10 cellular contexts compared by ENCODE assay signal in the genomic region with DNA sequence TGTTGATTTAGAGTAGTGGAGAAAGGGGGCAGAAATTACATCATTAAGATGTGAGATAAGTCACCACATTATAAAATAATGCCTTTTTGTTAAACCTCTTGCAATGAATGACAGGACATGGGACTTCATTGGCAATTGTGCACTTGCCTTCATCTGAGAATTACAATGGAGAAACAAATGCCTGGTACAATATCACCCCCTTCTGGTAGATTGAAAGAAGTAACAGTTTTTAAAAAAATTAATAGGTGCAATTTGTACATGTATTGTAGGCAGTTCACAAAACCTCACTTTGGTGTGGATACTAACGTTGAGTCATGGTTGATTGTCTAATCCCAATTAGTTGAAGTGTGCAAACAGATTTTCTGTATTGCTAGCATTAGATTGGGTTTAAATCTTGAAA. TPM values are rescaled to one million over a fixed set of nuclear protein-coding genes. Genes with fewer than 3 reads are reported as not detected.
DNase-seq lines count a peak whose midpoint lies in the region; ATAC-seq, FAIRE-seq and TF ChIP-seq lines count a peak whose summit lies in the region.
"Had no signal": no experiment of that assay in that cellular context is flagged by ENCODE, and none has a peak within 500 bp of the region (broad histone marks: within the 10 kb centered on the region; RNA-seq: fewer than 3 reads in every experiment).

No MANE protein-coding gene starts in this region.

- H3K9me3 ChIP-seq in kidney (ENCODE audit: control insufficient read depth in 1 of 2, low read length in 2 of 2) (no peaks in the 10 kb centered on the region), testis (no peaks in the 10 kb centered on the region)

- no peak overlapping the region for H3K9ac ChIP-seq in kidney (ENCODE audit: low read length in 2 of 2)

- no peak for DNase-seq in activated CD4-positive, alpha-beta T cell treated with anti-CD3 and anti-CD28 coated beads for 36 hours
- no peak for DNase-seq in activated CD4-positive, alpha-beta T cell treated with anti-CD3 and anti-CD28 coated beads for 1 hour
- peak; percentile 72 to 89 for DNase-seq in NOMO-1 (lab: John Stamatoyannopoulos, UW; ENCODE audit: unreplicated experiment in 2 of 2)
- DNase-seq in MCF 10A (ENCODE audit: unreplicated experiment) = peak; percentile 73
- DNase-seq in kidney = no peak
- no peak for DNase-seq in testis

- CTCF ChIA-PET in activated CD4-positive, alpha-beta T cell treated with anti-CD3 and anti-CD28 coated beads for 36 hours (lab: Charles Lee) = interaction anchor here (0.8 to 9.2 kb wide), 20 partner anchors 15 to 636 kb away, joined by 3 to 124 read pairs (median 4); partner anchors contain the start of gene GPR171
- CTCF ChIA-PET in MCF 10A (lab: Yijun Ruan, JAX) = interaction anchor here (0.6 to 6.0 kb wide), 21 partner anchors 11 to 722 kb away, joined by 3 to 107 read pairs (median 4); no protein-coding TSS in a partner anchor

- POLR2A ChIA-PET in activated CD4-positive, alpha-beta T cell treated with anti-CD3 and anti-CD28 coated beads for 36 hours (lab: Charles Lee) = no interaction called here
- POLR2A ChIA-PET in MCF 10A (lab: Yijun Ruan, JAX) = interaction anchor here (1.5 kb wide), 1 partner anchor 115 kb away, joined by 6 read pairs; no protein-coding TSS in a partner anchor

- no peak overlapping the region for H3K27ac ChIP-seq in kidney (ENCODE audit: low read depth in 2 of 2, low read length in 2 of 2)
- H3K27ac ChIP-seq in testis = no peak overlapping the region

- no TSS peak for BruUV-seq in MCF 10A (replicated peaks; lab: Mats Ljungman, UMichigan)

- no peaks in the 10 kb centered on the region for H3K27me3 Mint-ChIP-seq in activated CD4-positive, alpha-beta T cell treated with anti-CD3 and anti-CD28 coated beads for 36 hours
- H3K27me3 Mint-ChIP-seq in MCF 10A (ENCODE audit: insufficient read depth, unreplicated experiment) = no peaks in the 10 kb centered on the region
- H3K27me3 Mint-ChIP-seq: central memory CD8-positive, alpha-beta T cell had no signal

- H3K36me3 Mint-ChIP-seq in activated CD4-positive, alpha-beta T cell treated with anti-CD3 and anti-CD28 coated beads for 36 hours (ENCODE audit: low read depth) = no peaks in the 10 kb centered on the region
- no peaks in the 10 kb centered on the region for H3K36me3 Mint-ChIP-seq in MCF 10A (ENCODE audit: insufficient read depth, unreplicated experiment)

- H3K4me3 ChIP-seq in kidney (ENCODE audit: low read length in 2 of 2) = no peak overlapping the region
- H3K4me3 ChIP-seq in testis = no peak overlapping the region

- H3K9me3 Mint-ChIP-seq in activated CD4-positive, alpha-beta T cell treated with anti-CD3 and anti-CD28 coated beads for 36 hours (ENCODE audit: low read depth) = no peaks in the 10 kb centered on the region
- H3K9me3 Mint-ChIP-seq in MCF 10A (ENCODE audit: unreplicated experiment) = no peaks in the 10 kb centered on the region
- H3K9me3 Mint-ChIP-seq: central memory CD8-positive, alpha-beta T cell had no signal

- H3K27me3 ChIP-seq in testis = no peaks in the 10 kb centered on the region

- H3K36me3 ChIP-seq in kidney (ENCODE audit: control insufficient read depth in 1 of 2, insufficient read depth in 2 of 2, low read length in 2 of 2) (no peaks in the 10 kb centered on the region), testis (ENCODE audit: low read depth, missing control alignments) (no peaks in the 10 kb centered on the region)

- intact Hi-C loops in activated CD4-positive, alpha-beta T cell treated with anti-CD3 and anti-CD28 coated beads for 36 hours (cut with DNase I, micrococcal nuclease) = loop anchor here (1.0 to 5.0 kb wide), 8 partner anchors 34 to 554 kb away; partner anchors contain the start of gene GPR87 (in 1 of the 2)
- intact Hi-C loops in MCF 10A (cut with micrococcal nuclease) = loop anchor here (1.0 to 2.0 kb wide), 3 partner anchors 56 to 556 kb away; no protein-coding TSS in a partner anchor
- intact Hi-C loops in kidney (cut with DNase I) = no loop called here
- intact Hi-C loops in testis (cut with DNase I; ENCODE audit: low total_unique reads) = no loop called here

- peak; percentile 57 for ATAC-seq in activated CD4-positive, alpha-beta T cell treated with anti-CD3 and anti-CD28 coated beads for 36 hours
- ATAC-seq in HG03175 (IDR thresholded peaks at IDR 0.05; ENCODE audit: unreplicated experiment) (peak; percentile 51), HG03342 (IDR thresholded peaks at IDR 0.05; ENCODE audit: unreplicated experiment) (no peak)

- peaks cover 0 to 4% of the 10 kb centered on the region in 2 donors for H3K4me1 ChIP-seq in kidney (ENCODE audit: control insufficient read depth in 1 of 2, insufficient read depth in 1 of 2, low read depth in 1 of 2, low read length in 2 of 2)
- H3K4me1 ChIP-seq in testis = peaks cover 7% of the 10 kb centered on the region

- FAIRE-seq in kidney (lab: Jason Lieb, UNC) = peak; percentile 94

- WGBS in testis, 2 donors = 26 to 39% methylated on average over 1 of the region's 1 CpG

- H3K4me3 Mint-ChIP-seq in activated CD4-positive, alpha-beta T cell treated with anti-CD3 and anti-CD28 coated beads for 36 hours = no peak overlapping the region
- no peak overlapping the region for H3K4me3 Mint-ChIP-seq in MCF 10A (ENCODE audit: unreplicated experiment)
- H3K4me3 Mint-ChIP-seq: central memory CD8-positive, alpha-beta T cell had no signal

- no peak for TF ChIP-seq POLR2A in testis (IDR thresholded peaks at IDR 0.05)

- peak; percentile 67 for TF ChIP-seq CTCF in MCF 10A (IDR thresholded peaks at IDR 0.05; ENCODE audit: unreplicated experiment)
- TF ChIP-seq CTCF in kidney (IDR thresholded peaks at IDR 0.05; ENCODE audit: borderline replicate concordance, extremely low read depth, insufficient read depth) = peak; percentile 47
- TF ChIP-seq CTCF in testis (IDR thresholded peaks at IDR 0.05) = peak; percentile 53 to 69 (median 69)

- peaks cover 29% of the 10 kb centered on the region for H3K4me1 Mint-ChIP-seq in activated CD4-positive, alpha-beta T cell treated with anti-CD3 and anti-CD28 coated beads for 36 hours
- no peaks in the 10 kb centered on the region for H3K4me1 Mint-ChIP-seq in MCF 10A (ENCODE audit: insufficient read depth, unreplicated experiment)

- H3K27ac Mint-ChIP-seq in activated CD4-positive, alpha-beta T cell treated with anti-CD3 and anti-CD28 coated beads for 36 hours = no peak overlapping the region
- H3K27ac Mint-ChIP-seq in MCF 10A (ENCODE audit: low read depth, unreplicated experiment) = no peak overlapping the region

RNA-seq across cellular contexts. Expression of gene P2RY14, which starts 4.6 kb away (rescaled TPM):
- under 1 TPM; 0.16 to 0.25 TPM for total RNA-seq in activated CD4-positive, alpha-beta T cell treated with anti-CD3 and anti-CD28 coated beads for 36 hours
- total RNA-seq in MCF 10A (2022) (not detected in 2 replicates), kidney (2.4 TPM), testis (under 1 TPM; 0.47 to 0.50 TPM)
- polyA plus RNA-seq in kidney (ENCODE audit: insufficient read depth, low read depth, low replicate concordance) (0.54 TPM), testis (ENCODE audit: insufficient read depth, low read depth, low replicate concordance) (0.79 TPM)

RNA-seq across cellular contexts. Expression of gene GPR87, which starts 33.7 kb away (rescaled TPM):
- total RNA-seq in activated CD4-positive, alpha-beta T cell treated with anti-CD3 and anti-CD28 coated beads for 36 hours = 1 to 10 TPM; 2.3 to 2.5 TPM
- total RNA-seq in MCF 10A (2022) (41.9 and 51.8 TPM in 2 replicates), kidney (0.72 TPM), testis (not detected)
- polyA plus RNA-seq in kidney (ENCODE audit: insufficient read depth, low read depth, low replicate concordance) (not detected), testis (ENCODE audit: insufficient read depth, low read depth, low replicate concordance) (not detected)
- total RNA-seq: temporal lobe had no signal

RNA-seq across cellular contexts. Expression of gene P2RY13, which starts 46.4 kb away (rescaled TPM):
- total RNA-seq in activated CD4-positive, alpha-beta T cell treated with anti-CD3 and anti-CD28 coated beads for 36 hours = not detected
- total RNA-seq in MCF 10A (2022) (not detected in 2 replicates), kidney (2.5 TPM), testis (under 1 TPM in 1 of 2 donors, not detected in 1; 0.31 TPM)
- polyA plus RNA-seq in kidney (ENCODE audit: insufficient read depth, low read depth, low replicate concordance) (0.71 TPM), testis (ENCODE audit: insufficient read depth, low read depth, low replicate concordance) (1.7 TPM)

Comparison
In these comparisons a context has a peak if more than half of its experiments do, and no peak if none do; other contexts are left out.
1. DNase-seq: peak in NOMO-1 (2 of 2) and MCF 10A (single experiment); none in activated CD4-positive, alpha-beta T cell treated with anti-CD3 and anti-CD28 coated beads for 36 hours (single experiment), activated CD4-positive, alpha-beta T cell treated with anti-CD3 and anti-CD28 coated beads for 1 hour (single experiment), kidney (single experiment) and testis (single experiment).
2. RNA of gene GPR87, which starts 33.7 kb away (total RNA-seq): 41.9 to 51.8 TPM in MCF 10A; 2.3 to 2.5 TPM in activated CD4-positive, alpha-beta T cell treated with anti-CD3 and anti-CD28 coated beads for 36 hours, 0.72 TPM in kidney (single experiment) and not detected in testis; every median in the first group is over 10 times any median in the second.
3. intact Hi-C loops: an anchor here in activated CD4-positive, alpha-beta T cell treated with anti-CD3 and anti-CD28 coated beads for 36 hours (1.0 to 5.0 kb wide) and MCF 10A (1.0 to 2.0 kb wide); none called in kidney and testis.
4. Peak in every context shown above with its lines, with median percentiles within 50 percentile points of each other: CTCF ChIP-seq.